ENCODE assay signal across 19 cellular contexts in genomic region chr2:218615868-218616315, GRCh38.
"Had no signal": no experiment of that assay in that cellular context is flagged by ENCODE, and none has a peak within 500 bp of the region (broad histone marks: within the 10 kb centered on the region; RNA-seq: fewer than 3 reads in every experiment).

No MANE protein-coding gene starts in this region.

- H3K27me3 ChIP-seq: foreskin keratinocyte, pancreas, suprapubic skin had no signal

- H3K9me3 ChIP-seq: neutrophil, pancreas, suprapubic skin had no signal

- DNase-seq: activated B cell treated with CpG ODN at 0.5 μM for 24 hours; activated CD4-positive, alpha-beta memory T cell treated with anti-CD3 and anti-CD28 coated beads for 36 hours; activated CD4-positive, alpha-beta T cell treated with anti-CD3 and anti-CD28 coated beads for 4 hours; activated CD8-positive, alpha-beta memory T cell treated with anti-CD3 and anti-CD28 coated beads, Interleukin-2, amount 10 ng/mL, durations not matched to agents 7 days and 5 days; activated naive CD8-positive, alpha-beta T cell treated with anti-CD3 and anti-CD28 coated beads for 36 hours; amniotic stem cell; dermis blood vessel endothelial cell; effector memory CD4-positive, alpha-beta T cell; foreskin keratinocyte; head of caudate nucleus; mesenchymal stem cell; natural killer cell; pancreas; stimulated activated naive CD8-positive, alpha-beta T cell treated with anti-CD3 and anti-CD28 coated beads, Interleukin-15, Interleukin-2, amounts not matched to agents 100 U/mL and 50 U/mL, for 24 hours; T-cell; trophoblast cell had no signal

- H3K27ac ChIP-seq: foreskin keratinocyte, neutrophil, pancreas, suprapubic skin had no signal

- H3K4me1 ChIP-seq: foreskin keratinocyte, pancreas, suprapubic skin had no signal

- H3K4me3 ChIP-seq: pancreas, suprapubic skin had no signal

- H3K36me3 ChIP-seq: neutrophil, pancreas, suprapubic skin had no signal

- FAIRE-seq: endothelial cell of umbilical vein, pancreas had no signal

- ATAC-seq: activated CD8-positive, alpha-beta memory T cell treated with anti-CD3 and anti-CD28 coated beads, Interleukin-2, amount 10 ng/mL, durations not matched to agents 7 days and 5 days; foreskin keratinocyte; natural killer cell; pancreas; stimulated activated naive CD8-positive, alpha-beta T cell treated with anti-CD3 and anti-CD28 coated beads, Interleukin-15, Interleukin-2, amounts not matched to agents 100 U/mL and 50 U/mL, for 24 hours; T-cell had no signal
